Comparison of ENCODE assay signal across 8 cellular contexts in genomic region chr3:179347383-179348194, GRCh38. TPM values are rescaled to one million over a fixed set of nuclear protein-coding genes. Genes with fewer than 3 reads are reported as not detected.
DNase-seq lines count a peak whose midpoint lies in the region; ATAC-seq, FAIRE-seq and TF ChIP-seq lines count a peak whose summit lies in the region.

TSS of gene MFN1 (plus strand) at chr3:179347709. CDS start at chr3:179348852, 1,143 bp downstream.

- ATAC-seq in GM18907 (IDR thresholded peaks at IDR 0.05; ENCODE audit: unreplicated experiment): peak; percentile 95
- ATAC-seq in HG03159 (IDR thresholded peaks at IDR 0.05; ENCODE audit: unreplicated experiment): peak; percentile 94

- no peaks in the 10 kb centered on the region for H3K36me3 ChIP-seq in bronchial epithelial cell (ENCODE audit: control insufficient read depth, insufficient read depth, low read length)
- H3K36me3 ChIP-seq in small intestine (ENCODE audit: control insufficient read depth in 2 of 2, insufficient read depth in 2 of 2, low read length in 2 of 2): peaks cover 3 to 6% of the 10 kb centered on the region in 2 donors

- TF ChIP-seq CTCF in AG04449 (IDR thresholded peaks at IDR 0.05; ENCODE audit: insufficient read depth, low read length, missing control alignments): no peak
- no peak for TF ChIP-seq CTCF in WI38 (IDR thresholded peaks at IDR 0.05; ENCODE audit: low read depth, low read length)
- TF ChIP-seq CTCF in bronchial epithelial cell (IDR thresholded peaks at IDR 0.05; ENCODE audit: insufficient read depth, low read length, severe bottlenecking): no peak

- H3K9me3 ChIP-seq in small intestine (ENCODE audit: control insufficient read depth, low read depth): no peaks in the 10 kb centered on the region

- 0 to 1% (median 0%) methylated on average over 40 to 60 of the region's 60 CpGs for whole genome bisulfite sequencing in small intestine, 3 donors

- no peaks in the 10 kb centered on the region for H3K27me3 ChIP-seq in bronchial epithelial cell (ENCODE audit: control insufficient read depth, insufficient read depth, low read length)
- no peaks in the 10 kb centered on the region for H3K27me3 ChIP-seq in small intestine (ENCODE audit: control insufficient read depth in 2 of 2, insufficient read depth in 2 of 2, low read length in 2 of 2)

- FAIRE-seq in bronchial epithelial cell (lab: Jason Lieb, UNC): peak; percentile 43
- FAIRE-seq in small intestine (lab: Jason Lieb, UNC): peak; percentile 72

- H3K4me3 ChIP-seq in AG04449 (ENCODE audit: low read depth, low read length) (peak within 1 kb of the TSS; percentile 92), WI38 (ENCODE audit: low read depth, low read length) (peak within 1 kb of the TSS; percentile 90), bronchial epithelial cell (ENCODE audit: low read depth, low read length) (peak within 1 kb of the TSS; percentile 94), small intestine (ENCODE audit: low read depth in 1 of 2, low read length in 2 of 2) (peak within 1 kb of the TSS; percentile 69 to 97)

- peak; percentile 73 for DNase-seq in AG04449 (ENCODE audit: low read depth, low spot score)
- DNase-seq in NCI-H2227 treated with DMSO at 0.1 percent for 48 hours (lab: John Stamatoyannopoulos, UW): peak; percentile 97
- peak; percentile 92 for DNase-seq in bronchial epithelial cell (ENCODE audit: low read depth)
- peak; percentile 95 for DNase-seq in iPS-NIHi11 (ENCODE audit: low spot score)
- DNase-seq in small intestine: peak; percentile 97

- POLR2A ChIA-PET in AG04449 (lab: Yijun Ruan, JAX): interaction anchor here (0.6 to 0.9 kb wide), 2 partner anchors 25 to 243 kb away, joined by 4 to 8 read pairs; partner anchors contain the start of gene ZNF639

- peak within 1 kb of the TSS; percentile 75 to 96 for H3K27ac ChIP-seq in small intestine (ENCODE audit: low read depth in 1 of 2, low read length in 1 of 2)

- no peaks in the 10 kb centered on the region for H3K4me1 ChIP-seq in small intestine (ENCODE audit: control insufficient read depth in 2 of 2, insufficient read depth in 1 of 2, low read depth in 1 of 2, low read length in 1 of 2)

- CTCF ChIA-PET in AG04449 (lab: Yijun Ruan, JAX): interaction anchor here (1.2 to 1.5 kb wide), 3 partner anchors 10 to 332 kb away, joined by 3 to 4 read pairs (median 4); no protein-coding TSS in a partner anchor

RNA-seq across cellular contexts. Expression of gene MFN1, which starts in this region (rescaled TPM):
- total RNA-seq in bronchial epithelial cell: 47.1 and 68.0 TPM in 2 replicates
- 10 to 100 TPM in 2 of 3 donors, 1 to 10 TPM in 1; 10.0 to 19.9 (median 11.0) TPM for polyA plus RNA-seq in small intestine

Comparison
In these comparisons a context has a peak if more than half of its experiments do, and no peak if none do; other contexts are left out.
1. Peak in every context shown above with its lines: DNase-seq, ATAC-seq, H3K4me3 ChIP-seq and H3K27ac ChIP-seq.